In genomic region chr17:35612924-35613521, GRCh38 we compare ENCODE assay signal across 10 cellular contexts. TPM values are rescaled to one million over a fixed set of nuclear protein-coding genes. Genes with fewer than 3 reads are reported as not detected.
DNase-seq lines count a peak whose midpoint lies in the region; ATAC-seq, FAIRE-seq and TF ChIP-seq lines count a peak whose summit lies in the region.
"Had no signal": no experiment of that assay in that cellular context is flagged by ENCODE, and none has a peak within 500 bp of the region (broad histone marks: within the 10 kb centered on the region; RNA-seq: fewer than 3 reads in every experiment).

No MANE protein-coding gene starts in this region.

- POLR2A ChIA-PET in RWPE1 (lab: Yijun Ruan, JAX; ENCODE audit: low non-redundant PET): no interaction called here

- intact Hi-C loops in left lung (cut with DNase I): no loop called here

- CTCF ChIA-PET in RWPE1 (lab: Yijun Ruan, JAX): interaction anchor here (0.6 to 5.0 kb wide), 13 partner anchors 8 to 922 kb away, joined by 3 to 64 read pairs (median 5); partner anchors contain the start of genes MYO19 and PIGW

- H3K27me3 ChIP-seq in HL-60 (ENCODE audit: insufficient read depth, poor library complexity, severe bottlenecking) (no peaks in the 10 kb centered on the region), bronchial epithelial cell (ENCODE audit: control insufficient read depth, insufficient read depth, low read length) (no peaks in the 10 kb centered on the region), left lung (no peaks in the 10 kb centered on the region)
- H3K27me3 ChIP-seq: neutrophil, SJSA1 had no signal

- H3K4me1 ChIP-seq in left lung: peaks cover 0 to 6% of the 10 kb centered on the region in 2 donors
- H3K4me1 ChIP-seq: SJSA1 had no signal

- H3K27ac ChIP-seq in HL-60 (replicated peaks) (no peak overlapping the region), RWPE1 (no peak overlapping the region), left lung (no peak overlapping the region)
- H3K27ac ChIP-seq: neutrophil, SJSA1 had no signal

- TF ChIP-seq CTCF in D721Med (IDR thresholded peaks at IDR 0.05; ENCODE audit: insufficient read depth, missing control alignments) (peak; percentile 97), HL-60 (IDR thresholded peaks at IDR 0.05; ENCODE audit: insufficient read depth, low read length) (peak; percentile 26), RWPE1 (conservative IDR thresholded peaks at IDR 0.05; ENCODE audit: low read depth) (peak; percentile 77), bronchial epithelial cell (IDR thresholded peaks at IDR 0.05; ENCODE audit: insufficient read depth, low read length, severe bottlenecking) (peak; percentile 50), left lung (IDR thresholded peaks at IDR 0.05) (peak; percentile 13 to 31), type B pancreatic cell (conservative IDR thresholded peaks at IDR 0.05) (peak; percentile 83)

- H3K36me3 ChIP-seq in bronchial epithelial cell (ENCODE audit: control insufficient read depth, insufficient read depth, low read length) (peaks cover 12% of the 10 kb centered on the region), left lung (peaks cover 0 to 47% of the 10 kb centered on the region in 2 donors)

- H3K36me3 Mint-ChIP-seq in type B pancreatic cell: no peaks in the 10 kb centered on the region

- no peak for FAIRE-seq in D721Med (lab: Jason Lieb, UNC)
- FAIRE-seq in bronchial epithelial cell (lab: Jason Lieb, UNC): no peak

- no peaks in the 10 kb centered on the region for H3K27me3 Mint-ChIP-seq in type B pancreatic cell

- peaks cover 7% of the 10 kb centered on the region for H3K4me1 Mint-ChIP-seq in type B pancreatic cell (ENCODE audit: unreplicated experiment)

- no peak overlapping the region for H3K4me3 ChIP-seq in HL-60 (replicated peaks; ENCODE audit: insufficient read depth, low read length)
- H3K4me3 ChIP-seq in bronchial epithelial cell (ENCODE audit: low read depth, low read length): no peak overlapping the region
- H3K4me3 ChIP-seq in left lung: no peak overlapping the region
- H3K4me3 ChIP-seq: SJSA1 had no signal

- H3K9me3 ChIP-seq in left lung: no peaks in the 10 kb centered on the region
- H3K9me3 ChIP-seq: neutrophil, SJSA1 had no signal

- H3K27ac Mint-ChIP-seq in type B pancreatic cell: no peak overlapping the region

- H3K9me3 Mint-ChIP-seq in type B pancreatic cell: no peaks in the 10 kb centered on the region

- DNase-seq in D721Med (ENCODE audit: insufficient read length, low spot score): no peak
- DNase-seq in HL-60 (ENCODE audit: low read depth in 1 of 2, low spot score in 1 of 2): peak in 1 of 2 experiments; percentile 40
- DNase-seq in RWPE1 (ENCODE audit: low spot score): peak; percentile 13
- peak; percentile 39 for DNase-seq in bronchial epithelial cell (ENCODE audit: low read depth)
- DNase-seq in left lung: no peak
- no peak for DNase-seq in type B pancreatic cell (ENCODE audit: extremely low spot score, unreplicated experiment)
- no peak for DNase-seq in cerebellar nuclear complex (lab: John Stamatoyannopoulos, UW)
- no peak for DNase-seq in effector CD8-positive, alpha-beta T cell (lab: John Stamatoyannopoulos, UW)

- ATAC-seq in left lung: peak; percentile 74

- H3K4me3 Mint-ChIP-seq in type B pancreatic cell: no peak overlapping the region

RNA-seq across cellular contexts. Expression of gene AP2B1, which starts 25.9 kb away (rescaled TPM):
- total RNA-seq in bronchial epithelial cell: 38.3 and 50.8 TPM in 2 replicates
- total RNA-seq in left lung: 100 to 1,000 TPM; 173 to 195 TPM
- 120 and 165 TPM in 2 replicates for total RNA-seq in type B pancreatic cell (ENCODE audit: low replicate concordance)

RNA-seq across cellular contexts. Expression of gene PEX12, which starts 34.7 kb away (rescaled TPM):
- 1.8 and 2.9 TPM in 2 replicates for total RNA-seq in bronchial epithelial cell
- total RNA-seq in left lung: 1 to 10 TPM; 5.9 to 6.4 TPM
- 6.9 and 7.7 TPM in 2 replicates for total RNA-seq in type B pancreatic cell (ENCODE audit: low replicate concordance)

RNA-seq across cellular contexts. Expression of gene SLFN14, which starts 52.4 kb away (rescaled TPM):
- total RNA-seq in bronchial epithelial cell (not detected in 2 replicates), left lung (under 1 TPM; 0.21 to 0.26 TPM), type B pancreatic cell (ENCODE audit: low replicate concordance) (not detected in 2 replicates)
- total RNA-seq: SJSA1 had no signal

Comparison
In these comparisons a context has a peak if more than half of its experiments do, and no peak if none do; other contexts are left out.
1. DNase-seq: peak in RWPE1 (single experiment) and bronchial epithelial cell (single experiment); none in D721Med (single experiment), left lung (0 of 2), type B pancreatic cell (single experiment), cerebellar nuclear complex (0 of 2) and effector CD8-positive, alpha-beta T cell (single experiment).
2. CTCF ChIP-seq: peak in every context shown above with its lines; median percentile 97 in D721Med; 83 in type B pancreatic cell; 77 in RWPE1; 50 in bronchial epithelial cell; 26 in HL-60; 22 in left lung.